8 cellular contexts compared by ENCODE assay signal in the genomic region with DNA sequence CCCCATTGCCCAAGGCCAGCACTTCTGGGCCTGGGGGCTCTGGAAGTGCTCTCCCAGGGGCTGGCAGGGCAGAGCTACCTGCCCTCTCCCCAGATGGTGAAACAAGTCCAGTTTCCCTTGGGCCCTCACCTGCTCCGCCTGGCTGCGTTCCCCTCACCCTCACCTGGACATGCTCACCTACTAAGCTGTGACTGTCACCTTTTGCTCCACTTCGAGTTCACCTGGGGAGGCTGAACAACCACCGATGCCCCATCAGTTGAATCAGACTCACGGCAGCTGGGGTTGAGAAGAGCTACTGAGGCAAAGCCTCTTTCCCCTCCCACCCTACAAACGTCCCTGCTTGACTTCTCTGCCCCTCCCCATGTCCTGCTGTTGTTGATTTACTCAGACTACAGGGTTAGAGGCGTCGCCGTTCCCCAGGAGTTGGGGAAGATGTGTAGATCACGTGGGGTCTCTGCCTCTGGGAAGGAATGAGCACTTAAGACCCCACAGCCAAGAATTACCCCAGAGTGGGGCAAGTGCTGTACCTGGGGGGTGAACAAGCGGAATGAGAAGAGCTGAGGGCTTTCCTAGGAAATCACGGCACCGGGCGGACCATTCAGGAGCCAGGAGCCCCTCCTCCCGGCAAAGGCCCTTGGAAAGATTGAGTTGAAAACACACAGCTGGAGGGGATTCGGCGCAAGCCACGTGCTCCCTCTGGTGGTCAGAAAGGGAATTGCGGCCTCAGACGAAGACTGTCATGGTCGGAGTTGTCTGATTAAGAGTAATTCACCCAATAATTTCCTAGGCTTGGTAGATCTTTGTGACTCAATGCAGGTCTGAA. TPM values are rescaled to one million over a fixed set of nuclear protein-coding genes. Genes with fewer than 3 reads are reported as not detected.
DNase-seq lines count a peak whose midpoint lies in the region; ATAC-seq and TF ChIP-seq lines count a peak whose summit lies in the region.

No MANE protein-coding gene starts in this region.

- H3K27me3 Mint-ChIP-seq in activated naive CD4-positive, alpha-beta T cell treated with anti-CD3 and anti-CD28 coated beads, Interleukin-2, amount 50 U/mL, for 24 hours = no peaks in the 10 kb centered on the region
- no peaks in the 10 kb centered on the region for H3K27me3 Mint-ChIP-seq in glutamatergic neuron (ENCODE audit: unreplicated experiment)

- peak; percentile 27 for ATAC-seq in GM18873 (IDR thresholded peaks at IDR 0.05; ENCODE audit: low FRiP score, unreplicated experiment)

- no peaks in the 10 kb centered on the region for H3K9me3 ChIP-seq in SK-N-MC (ENCODE audit: low read depth, low read length)
- no peaks in the 10 kb centered on the region for H3K9me3 ChIP-seq in parathyroid adenoma (ENCODE audit: control insufficient read depth, low read length)
- no peaks in the 10 kb centered on the region for H3K9me3 ChIP-seq in tibial nerve

- peak; percentile 100 for TF ChIP-seq CTCF in glutamatergic neuron (IDR thresholded peaks at IDR 0.05; ENCODE audit: partially characterized antibody, unreplicated experiment)
- TF ChIP-seq CTCF in parathyroid adenoma (IDR thresholded peaks at IDR 0.05) = peak; percentile 96
- TF ChIP-seq CTCF in tibial nerve (IDR thresholded peaks at IDR 0.05) = peak; percentile 95 to 100 (median 96)

- H3K79me2 ChIP-seq in parathyroid adenoma = no peaks in the 10 kb centered on the region

- peak overlapping the region; percentile 95 for H3K27ac Mint-ChIP-seq in activated naive CD4-positive, alpha-beta T cell treated with anti-CD3 and anti-CD28 coated beads, Interleukin-2, amount 50 U/mL, for 24 hours
- no peak overlapping the region for H3K27ac Mint-ChIP-seq in glutamatergic neuron (ENCODE audit: unreplicated experiment)

- peak; percentile 79 for DNase-seq in AG08395 (ENCODE audit: low spot score)
- peak; percentile 70 for DNase-seq in M059J (ENCODE audit: low read depth)
- DNase-seq in SK-N-MC (ENCODE audit: low read depth, low spot score) = peak; percentile 48
- peak; percentile 93 for DNase-seq in glutamatergic neuron
- DNase-seq in tibial nerve (ENCODE audit: low spot score in 2 of 2) = peak; percentile 73 to 87

- H3K27ac ChIP-seq in SK-N-MC = no peak overlapping the region
- H3K27ac ChIP-seq in parathyroid adenoma = no peak overlapping the region
- peak overlapping the region in 1 of 4 donors; percentile 48 for H3K27ac ChIP-seq in tibial nerve

- no peak for TF ChIP-seq POLR2A in tibial nerve (IDR thresholded peaks at IDR 0.05)

- WGBS in tibial nerve, 2 donors = 27 to 28% methylated on average over 21 of the region's 21 CpGs

- peaks cover 61% of the 10 kb centered on the region for H3K4me1 Mint-ChIP-seq in activated naive CD4-positive, alpha-beta T cell treated with anti-CD3 and anti-CD28 coated beads, Interleukin-2, amount 50 U/mL, for 24 hours
- H3K4me1 Mint-ChIP-seq in glutamatergic neuron (ENCODE audit: low read depth, unreplicated experiment) = peaks cover 9% of the 10 kb centered on the region

- peak overlapping the region; percentile 57 for H3K4me3 Mint-ChIP-seq in activated naive CD4-positive, alpha-beta T cell treated with anti-CD3 and anti-CD28 coated beads, Interleukin-2, amount 50 U/mL, for 24 hours
- no peak overlapping the region for H3K4me3 Mint-ChIP-seq in glutamatergic neuron (ENCODE audit: unreplicated experiment)

- no peaks in the 10 kb centered on the region for H3K36me3 Mint-ChIP-seq in activated naive CD4-positive, alpha-beta T cell treated with anti-CD3 and anti-CD28 coated beads, Interleukin-2, amount 50 U/mL, for 24 hours
- no peaks in the 10 kb centered on the region for H3K36me3 Mint-ChIP-seq in glutamatergic neuron (ENCODE audit: unreplicated experiment)

- H3K9ac ChIP-seq in SK-N-MC (ENCODE audit: insufficient read length) (no peak overlapping the region), parathyroid adenoma (no peak overlapping the region)

- peak overlapping the region; percentile 72 for H3K4me3 ChIP-seq in SK-N-MC
- no peak overlapping the region for H3K4me3 ChIP-seq in parathyroid adenoma (ENCODE audit: low read depth, low read length)
- H3K4me3 ChIP-seq in tibial nerve = no peak overlapping the region

- no peak overlapping the region for H2AFZ ChIP-seq in parathyroid adenoma

- H3K4me1 ChIP-seq in parathyroid adenoma (no peaks in the 10 kb centered on the region), tibial nerve (peaks cover 0 to 30% (median 11%) of the 10 kb centered on the region in 4 donors)

- no peaks in the 10 kb centered on the region for H3K9me3 Mint-ChIP-seq in activated naive CD4-positive, alpha-beta T cell treated with anti-CD3 and anti-CD28 coated beads, Interleukin-2, amount 50 U/mL, for 24 hours
- H3K9me3 Mint-ChIP-seq in glutamatergic neuron (ENCODE audit: unreplicated experiment) = peaks cover 4% of the 10 kb centered on the region

- no peaks in the 10 kb centered on the region for H3K27me3 ChIP-seq in parathyroid adenoma (ENCODE audit: control insufficient read depth, insufficient read depth, low read length)
- no peaks in the 10 kb centered on the region for H3K27me3 ChIP-seq in tibial nerve

- no peak overlapping the region for H3K4me2 ChIP-seq in parathyroid adenoma (ENCODE audit: low read length)

- H3K36me3 ChIP-seq in SK-N-MC (ENCODE audit: insufficient read depth, low read length) (no peaks in the 10 kb centered on the region), parathyroid adenoma (ENCODE audit: control insufficient read depth, insufficient read depth, low read length) (no peaks in the 10 kb centered on the region), tibial nerve (no peaks in the 10 kb centered on the region)

- TF ChIP-seq EP300 in tibial nerve (IDR thresholded peaks at IDR 0.05) = no peak

RNA-seq across cellular contexts. Expression of a gene that starts 7.1 kb away (rescaled TPM):
- total RNA-seq in M059J (2014; rRNA removed; shearing (Covaris generic)) = not detected in 2 replicates
- total RNA-seq in glutamatergic neuron (ENCODE audit: unreplicated experiment) (0.44 TPM), tibial nerve (1 to 10 TPM in 2 of 4 donors, under 1 TPM in 2; 0.39 to 1.8 (median 0.96) TPM)

RNA-seq across cellular contexts. Expression of a gene that starts 20.4 kb away (rescaled TPM):
- total RNA-seq in M059J (2014; rRNA removed; shearing (Covaris generic)) = not detected in 2 replicates
- total RNA-seq in glutamatergic neuron (ENCODE audit: unreplicated experiment) = 0.07 TPM
- 1 to 10 TPM in 1 of 4 donors, under 1 TPM in 3; 0.20 to 1.1 (median 0.36) TPM for total RNA-seq in tibial nerve

RNA-seq across cellular contexts. Expression of a gene that starts 59.0 kb away (rescaled TPM):
- total RNA-seq in M059J (2014; rRNA removed; shearing (Covaris generic)) = 0.12 and 0.86 TPM in 2 replicates
- 57.1 TPM for total RNA-seq in glutamatergic neuron (ENCODE audit: unreplicated experiment)
- total RNA-seq in tibial nerve = 10 to 100 TPM; 29.4 to 74.1 (median 65.7) TPM

Comparison
In these comparisons a context has a peak if more than half of its experiments do, and no peak if none do; other contexts are left out.
1. RNA of a gene that starts 59.0 kb away (total RNA-seq): 29.4 to 74.1 TPM in tibial nerve and 57.1 TPM in glutamatergic neuron (single experiment); 0.12 to 0.86 TPM in M059J; every median in the first group is over 10 times any median in the second.
2. Peak in every context shown above with its lines, with median percentiles within 50 percentile points of each other: DNase-seq and CTCF ChIP-seq.